In the genomic region with DNA sequence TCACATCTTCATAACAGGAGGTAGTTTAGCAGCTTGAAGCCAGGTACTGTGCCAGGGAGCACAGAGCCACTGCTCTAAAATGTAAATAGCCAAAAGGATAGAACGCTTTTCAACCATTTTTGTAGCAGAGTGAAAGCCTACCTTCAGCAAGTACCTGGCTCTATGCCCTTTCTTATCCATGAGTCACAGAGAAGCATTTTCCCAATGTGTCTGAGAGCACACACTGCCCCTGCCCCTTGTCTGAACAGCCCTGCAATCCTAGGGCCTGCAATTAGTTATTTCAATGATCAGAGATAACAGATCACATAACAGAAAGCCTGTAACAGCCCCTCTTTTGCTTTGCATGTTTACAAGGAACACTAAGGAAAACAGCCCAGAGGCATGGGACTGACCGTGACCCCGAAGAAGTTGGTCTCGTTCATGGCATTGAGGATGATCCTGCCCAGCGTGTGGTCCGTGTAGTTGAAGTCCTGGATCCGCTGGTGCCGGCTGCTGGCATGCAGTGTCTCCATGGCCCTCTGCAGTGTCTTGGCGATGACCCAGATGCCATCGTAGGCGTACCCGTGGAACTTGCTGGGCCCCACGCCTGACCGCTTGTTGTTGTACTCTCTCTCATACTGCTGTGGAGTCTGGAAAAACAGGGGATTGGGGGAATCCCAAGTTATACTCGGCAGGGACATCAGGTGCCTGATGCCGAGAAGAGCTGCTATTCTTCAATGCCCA, we compare ENCODE assay signal across 29 cellular contexts.
A peak's percentile ranks its signal among the peaks of the same experiment; 100 is the strongest.
DNase-seq lines count a peak whose midpoint lies in the region; ATAC-seq and TF ChIP-seq lines count a peak whose summit lies in the region.
"Had no signal": no experiment of that assay in that cellular context is flagged by ENCODE, and none has a peak within 500 bp of the region (broad histone marks: within the 10 kb centered on the region; RNA-seq: fewer than 3 reads in every experiment).

No MANE protein-coding gene starts in this region.

- H3F3A ChIP-seq in SK-N-SH (replicated peaks; ENCODE audit: insufficient read depth): no peaks in the 10 kb centered on the region

- WGBS in SK-N-SH (ENCODE audit: low lambda C conversion rate): 47% methylated on average over 12 of the region's 16 CpGs
- WGBS in neuronal stem cell (ENCODE audit: extremely low coverage in 2 of 2, insufficient read length in 2 of 2, insufficient replicate concordance in 1 of 2), 2 donors: no CpG with 5 or more reads among the region's 16 CpGs

- no peak overlapping the region for H4K8ac ChIP-seq in neuronal stem cell (ENCODE audit: low read depth, low read length)

- H3K27ac ChIP-seq in SK-N-SH (ENCODE audit: low read depth in 2 of 2, low read length in 1 of 2) (no peak overlapping the region), neuronal stem cell (replicated peaks; ENCODE audit: low read length) (no peak overlapping the region)
- H3K27ac ChIP-seq: left ventricle myocardium inferior, pancreas, testis had no signal

- no peak overlapping the region for H3K23ac ChIP-seq in neuronal stem cell (ENCODE audit: low read depth, low read length, poor library complexity)

- no peak overlapping the region for H2BK5ac ChIP-seq in neuronal stem cell (ENCODE audit: low read length)

- no peak for ATAC-seq in HG03432 (IDR thresholded peaks at IDR 0.05; ENCODE audit: unreplicated experiment)
- ATAC-seq in HG02759 (IDR thresholded peaks at IDR 0.05; ENCODE audit: unreplicated experiment): no peak
- ATAC-seq: GM23338, Panc1, pancreas, WTC11 had no signal

- DNase-seq in EH (ENCODE audit: low read depth) (peak; percentile 50), SK-N-SH (peak; percentile 45), epithelial cell of esophagus (ENCODE audit: low read depth) (peak; percentile 59), neuronal stem cell (ENCODE audit: low spot score) (no peak), GM10266 (ENCODE audit: extremely low spot score) (no peak)
- DNase-seq: ACHN; activated CD4-positive, alpha-beta T cell treated with anti-CD3 and anti-CD28 coated beads, Interleukin-2, amount 10 ng/mL, durations not matched to agents 7 days and 5 days; activated gamma-delta T cell; activated naive CD8-positive, alpha-beta T cell treated with anti-CD3 and anti-CD28 coated beads for 36 hours; activated T-cell treated with anti-CD3 and anti-CD28 coated beads, Interleukin-2, amount 50 U/mL, for 1 hour; aorta; BE2C; CD8-positive, alpha-beta memory T cell; left ventricle myocardium inferior; NCI-H146; NCI-H2107; NCI-H748 treated with DMSO at 0.1 percent for 48 hours; retina; SHP77 treated with DMSO at 0.1 percent for 48 hours; SW 1271; T1000; testis had no signal

- no peak overlapping the region for H2BK15ac ChIP-seq in neuronal stem cell (ENCODE audit: low read length)

- TF ChIP-seq CTCF in SK-N-SH (IDR thresholded peaks at IDR 0.05): no peak
- no peak for TF ChIP-seq CTCF in epithelial cell of esophagus (IDR thresholded peaks at IDR 0.05; ENCODE audit: insufficient read depth, low read depth, low read length, missing control alignments)
- TF ChIP-seq CTCF in GM10266 (IDR thresholded peaks at IDR 0.05; ENCODE audit: control insufficient read depth, insufficient read depth, low read depth, missing control alignments): no peak

- H3K4me2 ChIP-seq in SK-N-SH (no peak overlapping the region), neuronal stem cell (ENCODE audit: insufficient read depth, low read length, poor library complexity, severe bottlenecking) (no peak overlapping the region)
- H3K4me2 ChIP-seq: GM23338, smooth muscle cell had no signal

- H3K79me1 ChIP-seq in neuronal stem cell (ENCODE audit: low read depth, low read length): no peaks in the 10 kb centered on the region

- H3K36me3 ChIP-seq in SK-N-SH (replicated peaks in 1 of 2; ENCODE audit: control insufficient read depth in 1 of 2, insufficient read depth in 2 of 2, low read length in 1 of 2) (no peaks in the 10 kb centered on the region), neuronal stem cell (replicated peaks in 1 of 2; ENCODE audit: control insufficient read depth in 2 of 2, insufficient read depth in 2 of 2, low read length in 2 of 2) (no peaks in the 10 kb centered on the region)
- H3K36me3 ChIP-seq: BE2C, left ventricle myocardium inferior, pancreas had no signal

- H3K9ac ChIP-seq in SK-N-SH: no peak overlapping the region
- no peak overlapping the region for H3K9ac ChIP-seq in neuronal stem cell (ENCODE audit: low read depth, low read length, poor library complexity)

- TF ChIP-seq EP300 in SK-N-SH (IDR thresholded peaks at IDR 0.05; ENCODE audit: borderline replicate concordance in 1 of 2, low read depth in 1 of 2, low read length in 1 of 2): no peak

- H3K9me3 ChIP-seq in SK-N-SH (no peaks in the 10 kb centered on the region), neuronal stem cell (replicated peaks in 1 of 2; ENCODE audit: control insufficient read depth in 2 of 2, insufficient read depth in 1 of 2, low read depth in 1 of 2, low read length in 2 of 2) (no peaks in the 10 kb centered on the region)
- H3K9me3 ChIP-seq: BE2C, left ventricle myocardium inferior, pancreas, testis had no signal

- H3K4me1 ChIP-seq in SK-N-SH (ENCODE audit: control insufficient read depth in 1 of 2, insufficient read depth in 2 of 2, low read depth in 1 of 2, low read length in 1 of 2): no peaks in the 10 kb centered on the region; a peak in 1 of 4 replicates
- H3K4me1 ChIP-seq in neuronal stem cell (ENCODE audit: control insufficient read depth in 2 of 2, insufficient read depth in 1 of 2, low read depth in 1 of 2, low read length in 2 of 2): no peaks in the 10 kb centered on the region
- H3K4me1 ChIP-seq: BE2C, left ventricle myocardium inferior, pancreas had no signal

- no peak for TF ChIP-seq RAD21 in SK-N-SH (IDR thresholded peaks at IDR 0.05; ENCODE audit: low read length)

- H4K20me1 ChIP-seq in SK-N-SH (ENCODE audit: insufficient read depth): no peaks in the 10 kb centered on the region

- POLR2A ChIA-PET in SK-N-SH (lab: Yijun Ruan, JAX): no interaction called here

- H3K14ac ChIP-seq in neuronal stem cell (ENCODE audit: low read length): no peak overlapping the region

- no peak overlapping the region for H2AFZ ChIP-seq in SK-N-SH (ENCODE audit: low read depth)
- H2AFZ ChIP-seq in neuronal stem cell (ENCODE audit: low read length): no peak overlapping the region
- H2AFZ ChIP-seq: GM23338 had no signal

- H3K9me2 ChIP-seq in SK-N-SH: no peaks in the 10 kb centered on the region

- no peaks in the 10 kb centered on the region for H3K79me2 ChIP-seq in SK-N-SH (ENCODE audit: insufficient read depth)

- no peak overlapping the region for H2AK5ac ChIP-seq in neuronal stem cell (ENCODE audit: low read depth, low read length)

- H2BK12ac ChIP-seq in neuronal stem cell (ENCODE audit: low read length): no peak overlapping the region

- H3K4ac ChIP-seq in neuronal stem cell (ENCODE audit: low read length): no peak overlapping the region

- CTCF ChIA-PET in SK-N-SH (lab: Yijun Ruan, JAX): no interaction called here

- H3K4me3 ChIP-seq in SK-N-SH (ENCODE audit: low read depth in 2 of 2, low read length in 1 of 2): no peak overlapping the region
- H3K4me3 ChIP-seq in epithelial cell of esophagus (ENCODE audit: low read length): no peak overlapping the region
- no peak overlapping the region for H3K4me3 ChIP-seq in neuronal stem cell (ENCODE audit: low read length in 2 of 2)
- H3K4me3 ChIP-seq: GM23338, left ventricle myocardium inferior, pancreas, smooth muscle cell, testis had no signal

- peak overlapping the region; percentile 49 for H3K18ac ChIP-seq in neuronal stem cell (ENCODE audit: low read length)

- H3K27me3 ChIP-seq in SK-N-SH (ENCODE audit: insufficient read depth) (no peaks in the 10 kb centered on the region), neuronal stem cell (ENCODE audit: control insufficient read depth in 3 of 3, insufficient read depth in 3 of 3, low read depth in 1 of 3, low read length in 3 of 3) (peaks cover 0 to 2% (median 0%) of the 10 kb centered on the region in 3 experiments)
- H3K27me3 ChIP-seq: pancreas, testis had no signal

- H2BK120ac ChIP-seq in neuronal stem cell (ENCODE audit: low read depth, low read length): no peak overlapping the region

- H4K91ac ChIP-seq in neuronal stem cell (ENCODE audit: low read depth, low read length, poor library complexity): no peak overlapping the region

TF ChIP-seq in SK-N-SH, 30 proteins besides CTCF, POLR2A, EP300 and RAD21 (continues in another document):
- TF ChIP-seq MXI1 (IDR thresholded peaks at IDR 0.05; ENCODE audit: low read depth, low read length) (no peak), POLR2AphosphoS5 (IDR thresholded peaks at IDR 0.05; ENCODE audit: low read depth, low read length) (no peak), TEAD4 (IDR thresholded peaks at IDR 0.05; ENCODE audit: borderline replicate concordance, insufficient read depth) (no peak), EZH2phosphoT487 (IDR thresholded peaks at IDR 0.05; ENCODE audit: borderline replicate concordance, low read depth) (no peak), SMC3 (IDR thresholded peaks at IDR 0.05; ENCODE audit: low read depth, low read length) (no peak), PBX3 (IDR thresholded peaks at IDR 0.05) (no peak)
- TF ChIP-seq, protein P1, sequence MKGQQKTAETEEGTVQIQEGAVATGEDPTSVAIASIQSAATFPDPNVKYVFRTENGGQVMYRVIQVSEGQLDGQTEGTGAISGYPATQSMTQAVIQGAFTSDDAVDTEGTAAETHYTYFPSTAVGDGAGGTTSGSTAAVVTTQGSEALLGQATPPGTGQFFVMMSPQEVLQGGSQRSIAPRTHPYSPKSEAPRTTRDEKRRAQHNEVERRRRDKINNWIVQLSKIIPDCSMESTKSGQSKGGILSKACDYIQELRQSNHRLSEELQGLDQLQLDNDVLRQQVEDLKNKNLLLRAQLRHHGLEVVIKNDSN (IDR thresholded peaks at IDR 0.05; ENCODE audit: borderline replicate concordance, low read depth): no peak
- TF ChIP-seq, protein P2, sequence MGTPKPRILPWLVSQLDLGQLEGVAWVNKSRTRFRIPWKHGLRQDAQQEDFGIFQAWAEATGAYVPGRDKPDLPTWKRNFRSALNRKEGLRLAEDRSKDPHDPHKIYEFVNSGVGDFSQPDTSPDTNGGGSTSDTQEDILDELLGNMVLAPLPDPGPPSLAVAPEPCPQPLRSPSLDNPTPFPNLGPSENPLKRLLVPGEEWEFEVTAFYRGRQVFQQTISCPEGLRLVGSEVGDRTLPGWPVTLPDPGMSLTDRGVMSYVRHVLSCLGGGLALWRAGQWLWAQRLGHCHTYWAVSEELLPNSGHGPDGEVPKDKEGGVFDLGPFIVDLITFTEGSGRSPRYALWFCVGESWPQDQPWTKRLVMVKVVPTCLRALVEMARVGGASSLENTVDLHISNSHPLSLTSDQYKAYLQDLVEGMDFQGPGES (IDR thresholded peaks at IDR 0.05; ENCODE audit: low read depth, low read length): no peak

Comparison
In these comparisons a context has a peak if more than half of its experiments do, and no peak if none do; other contexts are left out.
1. DNase-seq: peak in EH (single experiment), SK-N-SH (single experiment) and epithelial cell of esophagus (single experiment); none in neuronal stem cell (single experiment) and GM10266 (single experiment).